In the genomic region with DNA sequence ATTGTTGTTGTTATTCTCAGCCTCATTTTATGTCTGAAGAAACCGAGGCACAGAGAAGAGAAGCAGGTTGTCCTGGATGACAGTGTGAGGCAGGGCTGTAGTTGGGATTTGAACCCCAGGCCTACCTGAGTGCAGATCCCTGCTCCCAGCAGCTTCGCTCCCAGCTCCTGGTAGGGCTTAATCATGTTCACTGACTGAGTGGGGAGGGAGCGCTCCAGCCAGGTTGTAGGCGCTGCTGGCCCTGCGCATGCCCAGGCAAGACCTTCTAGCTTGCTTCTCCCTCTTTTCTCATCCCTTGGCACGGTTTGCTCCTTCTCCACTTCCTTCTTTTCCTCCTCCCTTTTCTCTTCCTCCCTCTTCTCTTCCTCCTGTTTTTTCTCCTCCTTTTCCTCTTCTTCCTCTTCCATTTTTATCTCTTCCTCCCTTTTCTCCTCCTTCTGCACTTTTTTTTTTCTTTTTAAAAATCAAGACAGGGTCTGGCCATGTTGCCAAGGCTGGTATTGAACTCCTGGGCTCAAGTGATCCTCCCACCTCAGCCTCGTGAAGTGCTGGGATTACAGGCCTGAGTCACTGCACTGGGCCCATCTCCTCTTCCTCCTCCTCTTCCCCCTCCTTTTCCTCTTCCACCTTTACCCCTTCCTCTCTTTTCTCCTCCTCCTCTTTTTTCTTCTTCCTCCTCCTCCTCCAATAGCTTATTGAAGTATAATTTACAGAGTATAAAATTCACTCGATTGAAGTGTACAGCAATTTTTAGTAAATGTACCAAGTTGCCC, we compare ENCODE assay signal across 16 cellular contexts.
DNase-seq lines count a peak whose midpoint lies in the region; ATAC-seq, FAIRE-seq and TF ChIP-seq lines count a peak whose summit lies in the region.
"Had no signal": no experiment of that assay in that cellular context is flagged by ENCODE, and none has a peak within 500 bp of the region (broad histone marks: within the 10 kb centered on the region; RNA-seq: fewer than 3 reads in every experiment).

No MANE protein-coding gene starts in this region.

- POLR2A ChIA-PET in HepG2 (lab: Yijun Ruan, JAX): no interaction called here

- in situ Hi-C loops in HepG2 (cut with HindIII; ENCODE audit: extremely low pct_ligation_motif_present, low pct_unique_long_range_greater_than_20kb): no loop called here

- TF ChIP-seq CTCF in WERI-Rb-1 (IDR thresholded peaks at IDR 0.05; ENCODE audit: low read depth, low read length) (no peak), progenitor cell of endocrine pancreas (IDR thresholded peaks at IDR 0.05; ENCODE audit: unreplicated experiment) (no peak), HepG2 (CRISPR knock-in tag; IDR thresholded peaks at IDR 0.05) (no peak)

- BruUV-seq in HepG2 (replicated peaks; lab: Mats Ljungman, UMichigan): no TSS peak

- no peaks in the 10 kb centered on the region for H3K27me3 Mint-ChIP-seq in activated CD4-positive, alpha-beta T cell treated with anti-CD3 and anti-CD28 coated beads, Interleukin-2, amount 10 ng/mL, durations not matched to agents 24 days and 14 days
- no peaks in the 10 kb centered on the region for H3K27me3 Mint-ChIP-seq in effector memory CD8-positive, alpha-beta T cell
- no peaks in the 10 kb centered on the region for H3K27me3 Mint-ChIP-seq in progenitor cell of endocrine pancreas
- peaks cover 17 to 34% of the 10 kb centered on the region in 2 donors for H3K27me3 Mint-ChIP-seq in stimulated activated naive B cell treated with anti-CD40 and anti-IgM and Interleukin-4, amounts not matched to agents 10 μg/mL and 1 μg/mL and 100 μg/mL, for 72 hours
- H3K27me3 Mint-ChIP-seq: type B pancreatic cell had no signal

- TF ChIP-seq RAD21 in HepG2 (CRISPR knock-in tag; IDR thresholded peaks at IDR 0.05): no peak

- H3K27me3 ChIP-seq in WERI-Rb-1 (ENCODE audit: insufficient read depth, low read depth, severe bottlenecking) (no peaks in the 10 kb centered on the region), HepG2 (ENCODE audit: control insufficient read depth in 1 of 2, insufficient read depth in 2 of 2, low read length in 2 of 2) (no peaks in the 10 kb centered on the region)

- intact Hi-C loops in activated CD4-positive, alpha-beta T cell treated with anti-CD3 and anti-CD28 coated beads, Interleukin-2, amount 10 ng/mL, durations not matched to agents 24 days and 14 days (cut with micrococcal nuclease): loop anchor here (1.0 to 5.0 kb wide), 4 partner anchors 9 to 111 kb away; no protein-coding TSS in a partner anchor
- intact Hi-C loops in HepG2 (cut with micrococcal nuclease; ENCODE audit: unreplicated experiment): no loop called here

- no peak for DNase-seq in activated CD4-positive, alpha-beta T cell treated with anti-CD3 and anti-CD28 coated beads, Interleukin-2, amount 10 ng/mL, durations not matched to agents 24 days and 14 days
- DNase-seq in activated CD4-positive, alpha-beta T cell treated with anti-CD3 and anti-CD28 coated beads for 48 hours: no peak
- DNase-seq in WERI-Rb-1 (peak; percentile 51), progenitor cell of endocrine pancreas (ENCODE audit: low spot score, unreplicated experiment) (no peak), HepG2 (ENCODE audit: low spot score) (no peak), globus pallidus (ENCODE audit: low spot score) (no peak)
- no peak for DNase-seq in effector memory CD8-positive, alpha-beta T cell
- no peak for DNase-seq in stimulated activated naive B cell treated with anti-CD40 and anti-IgM and Interleukin-4, amounts not matched to agents 10 μg/mL and 1 μg/mL and 100 μg/mL, for 72 hours
- DNase-seq: amygdala, DMS153, head of caudate nucleus, left ventricle myocardium inferior, NCI-H2081 treated with DMSO at 0.1 percent for 48 hours had no signal

- CTCF ChIA-PET in HepG2 (lab: Yijun Ruan, JAX; ENCODE audit: low intra/inter-chr PET ratio, low total read pairs): no interaction called here

- H3K79me2 ChIP-seq in HepG2 (ENCODE audit: insufficient read depth, low read length): no peaks in the 10 kb centered on the region

- peak overlapping the region; percentile 79 for H3K4me3 Mint-ChIP-seq in activated CD4-positive, alpha-beta T cell treated with anti-CD3 and anti-CD28 coated beads, Interleukin-2, amount 10 ng/mL, durations not matched to agents 24 days and 14 days
- H3K4me3 Mint-ChIP-seq in effector memory CD8-positive, alpha-beta T cell: peak overlapping the region; percentile 71 to 83
- H3K4me3 Mint-ChIP-seq in progenitor cell of endocrine pancreas (ENCODE audit: low read depth): no peak overlapping the region
- H3K4me3 Mint-ChIP-seq in stimulated activated naive B cell treated with anti-CD40 and anti-IgM and Interleukin-4, amounts not matched to agents 10 μg/mL and 1 μg/mL and 100 μg/mL, for 72 hours: no peak overlapping the region
- H3K4me3 Mint-ChIP-seq: type B pancreatic cell had no signal

- FAIRE-seq in HepG2 (lab: Jason Lieb, UNC): no peak

- H3K27ac ChIP-seq in WERI-Rb-1 (peak overlapping the region; percentile 54), HepG2 (ENCODE audit: extremely low read length, insufficient read depth, low read length) (no peak overlapping the region)
- H3K27ac ChIP-seq: left ventricle myocardium inferior, SK-N-MC had no signal

- H3K4me2 ChIP-seq in HepG2 (ENCODE audit: low read depth, low read length): no peak overlapping the region

- H3K36me3 ChIP-seq in WERI-Rb-1 (no peaks in the 10 kb centered on the region; the same call in 1 of the 2 replicates), HepG2 (replicated peaks in 1 of 2; ENCODE audit: control insufficient read depth in 1 of 2, insufficient read depth in 2 of 2, low read length in 2 of 2) (no peaks in the 10 kb centered on the region)
- H3K36me3 ChIP-seq: left ventricle myocardium inferior had no signal

- H3K36me3 Mint-ChIP-seq in activated CD4-positive, alpha-beta T cell treated with anti-CD3 and anti-CD28 coated beads, Interleukin-2, amount 10 ng/mL, durations not matched to agents 24 days and 14 days (ENCODE audit: low read depth): peaks cover 2% of the 10 kb centered on the region
- H3K36me3 Mint-ChIP-seq in effector memory CD8-positive, alpha-beta T cell (ENCODE audit: insufficient read depth): no peaks in the 10 kb centered on the region
- H3K36me3 Mint-ChIP-seq in progenitor cell of endocrine pancreas (ENCODE audit: insufficient read depth): peaks cover 11% of the 10 kb centered on the region
- no peaks in the 10 kb centered on the region for H3K36me3 Mint-ChIP-seq in stimulated activated naive B cell treated with anti-CD40 and anti-IgM and Interleukin-4, amounts not matched to agents 10 μg/mL and 1 μg/mL and 100 μg/mL, for 72 hours
- H3K36me3 Mint-ChIP-seq: type B pancreatic cell had no signal

- H3K4me1 Mint-ChIP-seq in activated CD4-positive, alpha-beta T cell treated with anti-CD3 and anti-CD28 coated beads, Interleukin-2, amount 10 ng/mL, durations not matched to agents 24 days and 14 days: peaks cover 56% of the 10 kb centered on the region
- H3K4me1 Mint-ChIP-seq in effector memory CD8-positive, alpha-beta T cell (ENCODE audit: low read depth in 2 of 2): peaks cover 39 to 46% of the 10 kb centered on the region in 2 donors
- H3K4me1 Mint-ChIP-seq in progenitor cell of endocrine pancreas (ENCODE audit: low read depth): no peaks in the 10 kb centered on the region
- H3K4me1 Mint-ChIP-seq in stimulated activated naive B cell treated with anti-CD40 and anti-IgM and Interleukin-4, amounts not matched to agents 10 μg/mL and 1 μg/mL and 100 μg/mL, for 72 hours: no peaks in the 10 kb centered on the region

- 92% methylated on average over 8 of the region's 8 CpGs for WGBS in HepG2 (ENCODE audit: low lambda C conversion rate)

- peak overlapping the region; percentile 89 for H3K27ac Mint-ChIP-seq in activated CD4-positive, alpha-beta T cell treated with anti-CD3 and anti-CD28 coated beads, Interleukin-2, amount 10 ng/mL, durations not matched to agents 24 days and 14 days
- peak overlapping the region; percentile 94 to 99 for H3K27ac Mint-ChIP-seq in effector memory CD8-positive, alpha-beta T cell
- H3K27ac Mint-ChIP-seq in progenitor cell of endocrine pancreas: peak overlapping the region; percentile 92
- H3K27ac Mint-ChIP-seq in stimulated activated naive B cell treated with anti-CD40 and anti-IgM and Interleukin-4, amounts not matched to agents 10 μg/mL and 1 μg/mL and 100 μg/mL, for 72 hours: no peak overlapping the region
- H3K27ac Mint-ChIP-seq: type B pancreatic cell had no signal

- H3K4me3 ChIP-seq in WERI-Rb-1 (ENCODE audit: low read depth, low read length): no peak overlapping the region
- no peak overlapping the region for H3K4me3 ChIP-seq in HepG2 (replicated peaks in 1 of 3; ENCODE audit: insufficient read depth in 1 of 3, low read depth in 2 of 3, low read length in 3 of 3)
- H3K4me3 ChIP-seq: left ventricle myocardium inferior, SK-N-MC, skin epidermis had no signal

- TF ChIP-seq POLR2A in HepG2 (IDR thresholded peaks at IDR 0.05; ENCODE audit: insufficient read depth in 1 of 2, low read depth in 2 of 2, low read length in 2 of 2): no peak

- H3K9me3 Mint-ChIP-seq in activated CD4-positive, alpha-beta T cell treated with anti-CD3 and anti-CD28 coated beads, Interleukin-2, amount 10 ng/mL, durations not matched to agents 24 days and 14 days: no peaks in the 10 kb centered on the region
- no peaks in the 10 kb centered on the region for H3K9me3 Mint-ChIP-seq in effector memory CD8-positive, alpha-beta T cell
- H3K9me3 Mint-ChIP-seq in progenitor cell of endocrine pancreas (ENCODE audit: low read depth): no peaks in the 10 kb centered on the region
- no peaks in the 10 kb centered on the region for H3K9me3 Mint-ChIP-seq in stimulated activated naive B cell treated with anti-CD40 and anti-IgM and Interleukin-4, amounts not matched to agents 10 μg/mL and 1 μg/mL and 100 μg/mL, for 72 hours
- H3K9me3 Mint-ChIP-seq: type B pancreatic cell had no signal

- peaks cover 5% of the 10 kb centered on the region; the same call in 1 of the 2 replicates for H3K4me1 ChIP-seq in HepG2 (ENCODE audit: insufficient read depth, low read length)

- no peaks in the 10 kb centered on the region for H3K9me3 ChIP-seq in WERI-Rb-1 (ENCODE audit: severe bottlenecking)
- no peaks in the 10 kb centered on the region for H3K9me3 ChIP-seq in HepG2 (ENCODE audit: low read length)
- H3K9me3 ChIP-seq: left ventricle myocardium inferior had no signal

- no peak overlapping the region for H2AFZ ChIP-seq in HepG2 (ENCODE audit: low read length)

- no peak for TF ChIP-seq EP300 in HepG2 (IDR thresholded peaks at IDR 0.05; ENCODE audit: low read depth in 2 of 2, low read length in 2 of 2)
- no peak for TF ChIP-seq EP300 in HepG2 (CRISPR knock-in tag; IDR thresholded peaks at IDR 0.05; ENCODE audit: borderline replicate concordance)

- no peak for ATAC-seq in effector memory CD8-positive, alpha-beta T cell (replicated peaks)
- no peak for ATAC-seq in stimulated activated naive B cell treated with anti-CD40 and anti-IgM and Interleukin-4, amounts not matched to agents 10 μg/mL and 1 μg/mL and 100 μg/mL, for 72 hours (replicated peaks)
- ATAC-seq in HepG2: no peak

- H4K20me1 ChIP-seq in HepG2 (ENCODE audit: insufficient read depth, low read length): no peaks in the 10 kb centered on the region; the same call in 1 of the 2 replicates

- no peak overlapping the region for H3K9ac ChIP-seq in HepG2 (ENCODE audit: insufficient read depth, low read depth, low read length)

TF ChIP-seq in HepG2, 621 proteins besides CTCF, POLR2A, EP300 and RAD21 (continues in another document):
- TF ChIP-seq ZNF33A (CRISPR knock-in tag; IDR thresholded peaks at IDR 0.05; ENCODE audit: borderline replicate concordance) (no peak), GTF3A (CRISPR knock-in tag; conservative IDR thresholded peaks at IDR 0.05) (no peak), ZNF207 (IDR thresholded peaks at IDR 0.05; ENCODE audit: borderline replicate concordance) (no peak)

Comparison
In these comparisons a context has a peak if more than half of its experiments do, and no peak if none do; other contexts are left out.
1. H3K4me3 Mint-ChIP-seq: peak in activated CD4-positive, alpha-beta T cell treated with anti-CD3 and anti-CD28 coated beads, Interleukin-2, amount 10 ng/mL, durations not matched to agents 24 days and 14 days (single experiment) and effector memory CD8-positive, alpha-beta T cell (2 of 2); none in progenitor cell of endocrine pancreas (single experiment) and stimulated activated naive B cell treated with anti-CD40 and anti-IgM and Interleukin-4, amounts not matched to agents 10 μg/mL and 1 μg/mL and 100 μg/mL, for 72 hours (0 of 2).